1 cellular context compared by ENCODE assay signal in the genomic region with DNA sequence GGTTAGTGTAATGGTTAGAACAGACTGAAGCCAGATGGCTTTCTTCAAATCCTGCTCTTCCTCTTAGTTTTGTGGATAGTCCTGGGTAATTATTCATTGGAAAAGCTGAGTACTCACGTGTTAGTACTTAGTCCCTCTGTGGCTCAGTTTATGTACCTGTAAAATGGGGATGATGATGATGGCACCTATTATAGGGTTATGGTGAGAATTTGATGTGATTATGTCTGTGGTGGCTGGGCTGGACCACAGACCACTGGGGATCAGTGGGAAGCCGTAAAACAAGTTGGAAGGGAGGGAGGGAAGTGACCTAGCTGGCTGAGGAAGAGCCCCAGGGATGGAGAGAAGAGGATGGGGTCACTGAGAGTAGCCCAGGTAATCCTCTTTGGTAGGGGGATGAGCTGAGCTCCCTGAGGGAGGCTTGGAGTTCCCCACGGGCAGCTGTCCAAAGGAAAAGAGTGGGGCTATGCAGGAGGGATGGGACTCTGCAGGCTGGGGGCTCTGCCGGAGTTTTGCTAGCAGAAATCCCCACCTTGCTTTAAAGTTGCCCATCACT.
TF ChIP-seq lines count a peak whose summit lies in the region.

No MANE protein-coding gene starts in this region.

TF ChIP-seq in H1, 55 proteins besides CTCF, POLR2A, EP300 and RAD21:
- TF ChIP-seq KDM1A (IDR thresholded peaks at IDR 0.05; ENCODE audit: borderline replicate concordance, low read length), result peak; percentile 76
- TF ChIP-seq SP2 (IDR thresholded peaks at IDR 0.05; ENCODE audit: low read length), result no peak
